Comparison of ENCODE assay signal across 9 cellular contexts in the genomic region with DNA sequence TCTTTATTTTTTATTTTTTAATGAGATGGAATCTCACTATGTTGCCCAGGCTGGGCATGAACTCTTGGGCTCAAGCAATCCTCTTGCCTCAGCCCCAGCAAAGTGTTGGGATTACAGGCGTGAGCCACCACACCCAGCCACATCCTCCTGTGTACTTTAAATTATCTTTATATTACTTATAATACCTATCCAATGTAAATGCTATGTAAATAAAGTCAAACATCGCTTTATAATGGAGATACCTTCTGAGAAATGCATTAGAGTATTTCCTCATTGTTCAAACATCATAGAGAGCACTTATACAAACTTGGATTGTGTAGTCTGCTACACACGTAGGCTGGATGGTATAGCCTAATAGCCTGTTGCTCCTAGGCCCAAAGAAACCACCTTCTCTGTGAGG.
"Had no signal": no experiment of that assay in that cellular context is flagged by ENCODE, and none has a peak within 500 bp of the region (broad histone marks: within the 10 kb centered on the region; RNA-seq: fewer than 3 reads in every experiment).

No MANE protein-coding gene starts in this region.

- H3K4me3 ChIP-seq: GM23338 had no signal

- FAIRE-seq: H1, H54, HepG2 had no signal

- DNase-seq: H9, HCEC 1CT, HFFc6 had no signal

- ATAC-seq: GM23338, HepG2 had no signal

- H3K4me3 Mint-ChIP-seq: GM23338, H9, HFFc6 had no signal

- H3K9me3 Mint-ChIP-seq: GM23338, H9, HFFc6 had no signal

- H3K27ac Mint-ChIP-seq: GM23338, H9, HFFc6, IgD-negative memory B cell had no signal

- H3K4me1 Mint-ChIP-seq: IgD-negative memory B cell had no signal

- H3K27ac ChIP-seq: HL-60 had no signal

- H3K36me3 Mint-ChIP-seq: IgD-negative memory B cell had no signal
